In the genomic region with DNA sequence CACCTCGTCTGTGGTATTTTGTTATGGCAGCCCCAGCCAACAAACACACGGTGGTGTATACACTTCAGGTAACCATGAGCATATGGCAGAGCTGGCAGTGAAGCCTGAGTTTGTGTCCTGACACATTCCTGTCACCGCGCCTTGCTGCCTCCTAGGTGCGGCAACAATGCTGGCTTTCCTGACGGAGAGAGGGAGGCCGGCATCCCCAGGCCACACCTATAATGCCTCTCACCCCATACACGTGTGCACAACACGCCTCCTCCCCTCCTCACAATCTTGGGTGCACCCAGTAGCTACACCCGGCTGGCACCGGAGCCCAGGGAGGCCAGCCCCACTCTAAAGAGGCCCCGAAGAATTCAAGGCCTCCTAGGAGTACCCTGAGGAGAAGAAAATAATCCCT, we compare ENCODE assay signal across 2 cellular contexts.
TF ChIP-seq lines count a peak whose summit lies in the region.

No MANE protein-coding gene starts in this region.

TF ChIP-seq in HEK293T, 16 proteins besides CTCF, POLR2A, EP300 and RAD21 (continued from another document):
- TF ChIP-seq BHLHE40 (IDR thresholded peaks at IDR 0.05; ENCODE audit: borderline replicate concordance) (no peak), HDGF (IDR thresholded peaks at IDR 0.05; ENCODE audit: borderline replicate concordance) (no peak), ARNT (IDR thresholded peaks at IDR 0.05) (no peak), ELF4 (IDR thresholded peaks at IDR 0.05) (no peak), SP1 (IDR thresholded peaks at IDR 0.05) (no peak), FOXK2 (IDR thresholded peaks at IDR 0.05) (no peak), L3MBTL2 (conservative IDR thresholded peaks at IDR 0.05) (no peak), NFRKB (IDR thresholded peaks at IDR 0.05) (no peak), FOXA1 (IDR thresholded peaks at IDR 0.05) (no peak), LEF1 (IDR thresholded peaks at IDR 0.05; ENCODE audit: borderline replicate concordance) (no peak), TARDBP (IDR thresholded peaks at IDR 0.05) (no peak)

TF ChIP-seq in HepG2, 621 proteins besides CTCF, POLR2A, EP300 and RAD21 (continued from another document):
- TF ChIP-seq, protein P1, sequence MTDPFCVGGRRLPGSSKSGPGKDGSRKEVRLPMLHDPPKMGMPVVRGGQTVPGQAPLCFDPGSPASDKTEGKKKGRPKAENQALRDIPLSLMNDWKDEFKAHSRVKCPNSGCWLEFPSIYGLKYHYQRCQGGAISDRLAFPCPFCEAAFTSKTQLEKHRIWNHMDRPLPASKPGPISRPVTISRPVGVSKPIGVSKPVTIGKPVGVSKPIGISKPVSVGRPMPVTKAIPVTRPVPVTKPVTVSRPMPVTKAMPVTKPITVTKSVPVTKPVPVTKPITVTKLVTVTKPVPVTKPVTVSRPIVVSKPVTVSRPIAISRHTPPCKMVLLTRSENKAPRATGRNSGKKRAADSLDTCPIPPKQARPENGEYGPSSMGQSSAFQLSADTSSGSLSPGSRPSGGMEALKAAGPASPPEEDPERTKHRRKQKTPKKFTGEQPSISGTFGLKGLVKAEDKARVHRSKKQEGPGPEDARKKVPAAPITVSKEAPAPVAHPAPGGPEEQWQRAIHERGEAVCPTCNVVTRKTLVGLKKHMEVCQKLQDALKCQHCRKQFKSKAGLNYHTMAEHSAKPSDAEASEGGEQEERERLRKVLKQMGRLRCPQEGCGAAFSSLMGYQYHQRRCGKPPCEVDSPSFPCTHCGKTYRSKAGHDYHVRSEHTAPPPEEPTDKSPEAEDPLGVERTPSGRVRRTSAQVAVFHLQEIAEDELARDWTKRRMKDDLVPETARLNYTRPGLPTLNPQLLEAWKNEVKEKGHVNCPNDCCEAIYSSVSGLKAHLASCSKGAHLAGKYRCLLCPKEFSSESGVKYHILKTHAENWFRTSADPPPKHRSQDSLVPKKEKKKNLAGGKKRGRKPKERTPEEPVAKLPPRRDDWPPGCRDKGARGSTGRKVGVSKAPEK (CRISPR knock-in tag; IDR thresholded peaks at IDR 0.05; ENCODE audit: borderline replicate concordance), result no peak
- TF ChIP-seq, protein P2, sequence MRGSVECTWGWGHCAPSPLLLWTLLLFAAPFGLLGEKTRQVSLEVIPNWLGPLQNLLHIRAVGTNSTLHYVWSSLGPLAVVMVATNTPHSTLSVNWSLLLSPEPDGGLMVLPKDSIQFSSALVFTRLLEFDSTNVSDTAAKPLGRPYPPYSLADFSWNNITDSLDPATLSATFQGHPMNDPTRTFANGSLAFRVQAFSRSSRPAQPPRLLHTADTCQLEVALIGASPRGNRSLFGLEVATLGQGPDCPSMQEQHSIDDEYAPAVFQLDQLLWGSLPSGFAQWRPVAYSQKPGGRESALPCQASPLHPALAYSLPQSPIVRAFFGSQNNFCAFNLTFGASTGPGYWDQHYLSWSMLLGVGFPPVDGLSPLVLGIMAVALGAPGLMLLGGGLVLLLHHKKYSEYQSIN (CRISPR knock-in tag; IDR thresholded peaks at IDR 0.05; ENCODE audit: borderline replicate concordance), result no peak
- TF ChIP-seq ZKSCAN5 (CRISPR knock-in tag; IDR thresholded peaks at IDR 0.05), result no peak
- no peak for TF ChIP-seq FOXM1 (CRISPR knock-in tag; IDR thresholded peaks at IDR 0.05)
- no peak for TF ChIP-seq GATA4 (IDR thresholded peaks at IDR 0.05; ENCODE audit: borderline replicate concordance, low read depth)
- TF ChIP-seq ZNF33B (CRISPR knock-in tag; IDR thresholded peaks at IDR 0.05), result no peak
- TF ChIP-seq THYN1 (CRISPR knock-in tag; IDR thresholded peaks at IDR 0.05; ENCODE audit: borderline replicate concordance, low read depth), result no peak
- TF ChIP-seq, protein P3, sequence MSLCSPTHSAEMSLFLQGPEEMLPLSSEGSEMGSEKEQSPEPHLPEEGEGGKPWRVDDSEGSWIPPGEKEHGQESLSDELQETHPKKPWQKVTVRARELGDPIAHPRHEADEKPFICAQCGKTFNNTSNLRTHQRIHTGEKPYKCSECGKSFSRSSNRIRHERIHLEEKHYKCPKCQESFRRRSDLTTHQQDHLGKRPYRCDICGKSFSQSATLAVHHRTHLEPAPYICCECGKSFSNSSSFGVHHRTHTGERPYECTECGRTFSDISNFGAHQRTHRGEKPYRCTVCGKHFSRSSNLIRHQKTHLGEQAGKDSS (CRISPR knock-in tag; IDR thresholded peaks at IDR 0.05; ENCODE audit: borderline replicate concordance, low read depth), result no peak
